ENCODE assay signal across 20 cellular contexts in genomic region chr2:216724190-216724589, GRCh38. TPM values are rescaled to one million over a fixed set of nuclear protein-coding genes. Genes with fewer than 3 reads are reported as not detected.
"Had no signal": no experiment of that assay in that cellular context is flagged by ENCODE, and none has a peak within 500 bp of the region (broad histone marks: within the 10 kb centered on the region; RNA-seq: fewer than 3 reads in every experiment).

No MANE protein-coding gene starts in this region.

- H3K27me3 Mint-ChIP-seq: stimulated activated naive CD8-positive, alpha-beta T cell treated with anti-CD3 and anti-CD28 coated beads, Interleukin-15, Interleukin-2, amounts not matched to agents 100 ng/mL and 50 ng/mL, for 24 hours had no signal

- H3K36me3 Mint-ChIP-seq: immature natural killer cell; naive thymus-derived CD4-positive, alpha-beta T cell; stimulated activated memory B cell treated with anti-CD40 and anti-IgM and Interleukin-4, amounts not matched to agents 10 μg/mL and 1 μg/mL and 100 μg/mL, for 72 hours had no signal

- H3K4me1 Mint-ChIP-seq: endodermal cell; immature natural killer cell; naive thymus-derived CD4-positive, alpha-beta T cell; stimulated activated memory B cell treated with anti-CD40 and anti-IgM and Interleukin-4, amounts not matched to agents 10 μg/mL and 1 μg/mL and 100 μg/mL, for 72 hours had no signal

- ATAC-seq: left colon; left ventricle myocardium superior; naive thymus-derived CD4-positive, alpha-beta T cell; sciatic nerve; stimulated activated memory B cell treated with anti-CD40 and anti-IgM and Interleukin-4, amounts not matched to agents 10 μg/mL and 1 μg/mL and 100 μg/mL, for 72 hours had no signal

- H3K27ac Mint-ChIP-seq: endodermal cell; immature natural killer cell; naive thymus-derived CD4-positive, alpha-beta T cell; stimulated activated memory B cell treated with anti-CD40 and anti-IgM and Interleukin-4, amounts not matched to agents 10 μg/mL and 1 μg/mL and 100 μg/mL, for 72 hours; stimulated activated naive CD8-positive, alpha-beta T cell treated with anti-CD3 and anti-CD28 coated beads, Interleukin-15, Interleukin-2, amounts not matched to agents 100 ng/mL and 50 ng/mL, for 24 hours had no signal

- DNase-seq: endodermal cell; esophagus squamous epithelium; foreskin fibroblast; immature natural killer cell; left colon; left ventricle myocardium superior; mesendoderm; naive thymus-derived CD4-positive, alpha-beta T cell; nephron progenitor cell; spleen; stimulated activated CD4-positive, alpha-beta T cell treated with anti-CD3 and anti-CD28 coated beads, Interleukin-15, amount 100 ng/mL, for 24 hours; stimulated activated CD4-positive, alpha-beta T cell treated with anti-CD3 and anti-CD28 coated beads, Interleukin-1b, Interleukin-23, amount 100 ng/mL, for 48 hours; stimulated activated CD4-positive, alpha-beta T cell treated with anti-CD3 and anti-CD28 coated beads, Interleukin-4, amount 100 ng/mL, for 24 hours; tibial artery; upper lobe of left lung; uterus had no signal

- H3K9me3 Mint-ChIP-seq: endodermal cell; immature natural killer cell; nephron progenitor cell; stimulated activated memory B cell treated with anti-CD40 and anti-IgM and Interleukin-4, amounts not matched to agents 10 μg/mL and 1 μg/mL and 100 μg/mL, for 72 hours; stimulated activated naive CD8-positive, alpha-beta T cell treated with anti-CD3 and anti-CD28 coated beads, Interleukin-15, Interleukin-2, amounts not matched to agents 100 ng/mL and 50 ng/mL, for 24 hours had no signal

- H3K4me3 Mint-ChIP-seq: endodermal cell; immature natural killer cell; naive thymus-derived CD4-positive, alpha-beta T cell; stimulated activated memory B cell treated with anti-CD40 and anti-IgM and Interleukin-4, amounts not matched to agents 10 μg/mL and 1 μg/mL and 100 μg/mL, for 72 hours; stimulated activated naive CD8-positive, alpha-beta T cell treated with anti-CD3 and anti-CD28 coated beads, Interleukin-15, Interleukin-2, amounts not matched to agents 100 ng/mL and 50 ng/mL, for 24 hours had no signal

RNA-seq across cellular contexts. Expression of gene IGFBP5, which starts 28.8 kb away (rescaled TPM):
- total RNA-seq: endothelial cell of umbilical vein; naive thymus-derived CD4-positive, alpha-beta T cell had no signal
